1 cellular context compared by ENCODE assay signal in genomic region chr13:40540707-40541044, GRCh38.
TF ChIP-seq lines count a peak whose summit lies in the region.

No MANE protein-coding gene starts in this region.

TF ChIP-seq in WTC11, 78 proteins besides CTCF, POLR2A, EP300 and RAD21 (continued from another document):
- TF ChIP-seq, protein P1, sequence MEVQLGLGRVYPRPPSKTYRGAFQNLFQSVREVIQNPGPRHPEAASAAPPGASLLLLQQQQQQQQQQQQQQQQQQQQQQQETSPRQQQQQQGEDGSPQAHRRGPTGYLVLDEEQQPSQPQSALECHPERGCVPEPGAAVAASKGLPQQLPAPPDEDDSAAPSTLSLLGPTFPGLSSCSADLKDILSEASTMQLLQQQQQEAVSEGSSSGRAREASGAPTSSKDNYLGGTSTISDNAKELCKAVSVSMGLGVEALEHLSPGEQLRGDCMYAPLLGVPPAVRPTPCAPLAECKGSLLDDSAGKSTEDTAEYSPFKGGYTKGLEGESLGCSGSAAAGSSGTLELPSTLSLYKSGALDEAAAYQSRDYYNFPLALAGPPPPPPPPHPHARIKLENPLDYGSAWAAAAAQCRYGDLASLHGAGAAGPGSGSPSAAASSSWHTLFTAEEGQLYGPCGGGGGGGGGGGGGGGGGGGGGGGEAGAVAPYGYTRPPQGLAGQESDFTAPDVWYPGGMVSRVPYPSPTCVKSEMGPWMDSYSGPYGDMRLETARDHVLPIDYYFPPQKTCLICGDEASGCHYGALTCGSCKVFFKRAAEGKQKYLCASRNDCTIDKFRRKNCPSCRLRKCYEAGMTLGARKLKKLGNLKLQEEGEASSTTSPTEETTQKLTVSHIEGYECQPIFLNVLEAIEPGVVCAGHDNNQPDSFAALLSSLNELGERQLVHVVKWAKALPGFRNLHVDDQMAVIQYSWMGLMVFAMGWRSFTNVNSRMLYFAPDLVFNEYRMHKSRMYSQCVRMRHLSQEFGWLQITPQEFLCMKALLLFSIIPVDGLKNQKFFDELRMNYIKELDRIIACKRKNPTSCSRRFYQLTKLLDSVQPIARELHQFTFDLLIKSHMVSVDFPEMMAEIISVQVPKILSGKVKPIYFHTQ (CRISPR knock-in tag; IDR thresholded peaks at IDR 0.05), result no peak
- TF ChIP-seq SOX15 (CRISPR knock-in tag; IDR thresholded peaks at IDR 0.05), result no peak
- no peak for TF ChIP-seq ESRRA (CRISPR knock-in tag; IDR thresholded peaks at IDR 0.05; ENCODE audit: borderline replicate concordance)
- TF ChIP-seq AFF4 (CRISPR knock-in tag; IDR thresholded peaks at IDR 0.05; ENCODE audit: borderline replicate concordance), result no peak
- TF ChIP-seq GABPB1 (CRISPR knock-in tag; IDR thresholded peaks at IDR 0.05), result no peak
- TF ChIP-seq, protein P2, sequence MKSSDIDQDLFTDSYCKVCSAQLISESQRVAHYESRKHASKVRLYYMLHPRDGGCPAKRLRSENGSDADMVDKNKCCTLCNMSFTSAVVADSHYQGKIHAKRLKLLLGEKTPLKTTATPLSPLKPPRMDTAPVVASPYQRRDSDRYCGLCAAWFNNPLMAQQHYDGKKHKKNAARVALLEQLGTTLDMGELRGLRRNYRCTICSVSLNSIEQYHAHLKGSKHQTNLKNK (CRISPR knock-in tag; IDR thresholded peaks at IDR 0.05), result no peak
- TF ChIP-seq TEAD1 (CRISPR knock-in tag; IDR thresholded peaks at IDR 0.05), result no peak
- no peak for TF ChIP-seq ZNF425 (CRISPR knock-in tag; conservative IDR thresholded peaks at IDR 0.05)
- no peak for TF ChIP-seq MYBL2 (CRISPR knock-in tag; IDR thresholded peaks at IDR 0.05)
- no peak for TF ChIP-seq FOXP4 (CRISPR knock-in tag; IDR thresholded peaks at IDR 0.05)
- TF ChIP-seq ZBTB21 (CRISPR knock-in tag; IDR thresholded peaks at IDR 0.05; ENCODE audit: borderline replicate concordance), result no peak
